ENCODE assay signal across 9 cellular contexts in genomic region chr1:165403835-165404482, GRCh38. TPM values are rescaled to one million over a fixed set of nuclear protein-coding genes. Genes with fewer than 3 reads are reported as not detected.
A peak's percentile ranks its signal among the peaks of the same experiment; 100 is the strongest.
DNase-seq lines count a peak whose midpoint lies in the region; ATAC-seq, FAIRE-seq and TF ChIP-seq lines count a peak whose summit lies in the region.
"Had no signal": no experiment of that assay in that cellular context is flagged by ENCODE, and none has a peak within 500 bp of the region (broad histone marks: within the 10 kb centered on the region; RNA-seq: fewer than 3 reads in every experiment).

No MANE protein-coding gene starts in this region.

- TF ChIP-seq CTCF in GM10266 (IDR thresholded peaks at IDR 0.05; ENCODE audit: control insufficient read depth, insufficient read depth, low read depth, missing control alignments): peak; percentile 60
- peak; percentile 45 for TF ChIP-seq CTCF in astrocyte of the spinal cord (IDR thresholded peaks at IDR 0.05; ENCODE audit: low read depth, low read length)
- TF ChIP-seq CTCF in kidney (IDR thresholded peaks at IDR 0.05; ENCODE audit: borderline replicate concordance, extremely low read depth, insufficient read depth): peak; percentile 59
- peak; percentile 86 for TF ChIP-seq CTCF in type B pancreatic cell (conservative IDR thresholded peaks at IDR 0.05)

- H3K36me3 Mint-ChIP-seq in type B pancreatic cell: no peaks in the 10 kb centered on the region

- no peaks in the 10 kb centered on the region for H3K9me3 Mint-ChIP-seq in type B pancreatic cell

- H3K9ac ChIP-seq in kidney (ENCODE audit: low read length in 2 of 2): no peak overlapping the region

- H3K36me3 ChIP-seq in kidney (ENCODE audit: control insufficient read depth in 1 of 2, insufficient read depth in 2 of 2, low read length in 2 of 2): no peaks in the 10 kb centered on the region
- H3K36me3 ChIP-seq: HAP-1 had no signal

- no peak overlapping the region for H3K4me3 ChIP-seq in astrocyte of the spinal cord (ENCODE audit: low read depth, low read length)
- H3K4me3 ChIP-seq in kidney (ENCODE audit: low read length in 2 of 2): no peak overlapping the region
- H3K4me3 ChIP-seq: HAP-1 had no signal

- ATAC-seq in HG02884 (IDR thresholded peaks at IDR 0.05; ENCODE audit: unreplicated experiment): peak; percentile 73

- H3K4me1 ChIP-seq in kidney (ENCODE audit: control insufficient read depth in 1 of 2, insufficient read depth in 1 of 2, low read depth in 1 of 2, low read length in 2 of 2): no peaks in the 10 kb centered on the region
- H3K4me1 ChIP-seq: HAP-1 had no signal

- no peak overlapping the region for H3K27ac Mint-ChIP-seq in type B pancreatic cell

- no peak overlapping the region for H3K27ac ChIP-seq in kidney (ENCODE audit: low read depth in 2 of 2, low read length in 2 of 2)

- DNase-seq in ACHN: peak; percentile 35
- DNase-seq in GM10266 (ENCODE audit: extremely low spot score): peak; percentile 29
- peak; percentile 31 for DNase-seq in NCI-H526 treated with DMSO at 0.1 percent for 48 hours (lab: John Stamatoyannopoulos, UW)
- no peak for DNase-seq in astrocyte of the spinal cord (ENCODE audit: low read depth, low spot score)
- no peak for DNase-seq in kidney
- no peak for DNase-seq in type B pancreatic cell (ENCODE audit: extremely low spot score, unreplicated experiment)
- no peak for DNase-seq in GDM1 (lab: John Stamatoyannopoulos, UW)

- no peak for FAIRE-seq in kidney (lab: Jason Lieb, UNC)

- no peak overlapping the region for H3K4me3 Mint-ChIP-seq in type B pancreatic cell

- intact Hi-C loops in kidney (cut with DNase I): no loop called here

- in situ Hi-C loops in ACHN (cut with HindIII; ENCODE audit: low pct_ligation_motif_present, low pct_unique_long_range_greater_than_20kb, low sequenced_read_pairs): loop anchor here (25.0 kb wide), 1 partner anchor 183 kb away; no protein-coding TSS in a partner anchor
- in situ Hi-C loops in astrocyte of the spinal cord (cut with HindIII; ENCODE audit: low sequenced_read_pairs): no loop called here

- no peaks in the 10 kb centered on the region for H3K9me3 ChIP-seq in kidney (ENCODE audit: control insufficient read depth in 1 of 2, low read length in 2 of 2)
- H3K9me3 ChIP-seq: HAP-1 had no signal

- H3K27me3 Mint-ChIP-seq in type B pancreatic cell: peaks cover 16% of the 10 kb centered on the region

- H3K4me1 Mint-ChIP-seq in type B pancreatic cell (ENCODE audit: unreplicated experiment): no peaks in the 10 kb centered on the region

RNA-seq across cellular contexts. Expression of gene RXRG, which starts 41.0 kb away (rescaled TPM):
- total RNA-seq in kidney (0.44 TPM), type B pancreatic cell (ENCODE audit: low replicate concordance) (0.98 and 5.8 TPM in 2 replicates)
- polyA plus RNA-seq in kidney (ENCODE audit: insufficient read depth, low read depth, low replicate concordance): 0.39 TPM

RNA-seq across cellular contexts. Expression of gene LMX1A, which starts 47.4 kb away (rescaled TPM):
- total RNA-seq in kidney (not detected), type B pancreatic cell (ENCODE audit: low replicate concordance) (13.5 and 34.4 TPM in 2 replicates)
- not detected for polyA plus RNA-seq in kidney (ENCODE audit: insufficient read depth, low read depth, low replicate concordance)

Comparison
In these comparisons a context has a peak if more than half of its experiments do, and no peak if none do; other contexts are left out.
1. DNase-seq: peak in ACHN (single experiment), GM10266 (single experiment) and NCI-H526 treated with DMSO at 0.1 percent for 48 hours (single experiment); none in astrocyte of the spinal cord (single experiment), kidney (single experiment), type B pancreatic cell (single experiment) and GDM1 (single experiment).
2. RNA of gene LMX1A, which starts 47.4 kb away (total RNA-seq): 13.5 to 34.4 TPM in type B pancreatic cell; not detected in kidney (single experiment); every median in the first group is over 10 times any median in the second.
3. Peak in every context shown above with its lines, with median percentiles within 50 percentile points of each other: CTCF ChIP-seq.